9 cellular contexts compared by ENCODE assay signal in genomic region chr2:120687210-120687609, GRCh38. TPM values are rescaled to one million over a fixed set of nuclear protein-coding genes. Genes with fewer than 3 reads are reported as not detected.
"Had no signal": no experiment of that assay in that cellular context is flagged by ENCODE, and none has a peak within 500 bp of the region (broad histone marks: within the 10 kb centered on the region; RNA-seq: fewer than 3 reads in every experiment).

No MANE protein-coding gene starts in this region.

- ATAC-seq: GM12878 had no signal

- H3K4me3 ChIP-seq: GM12878 had no signal

- FAIRE-seq: G401.6, GM12878, GM12891, GM12892, GM18507, GM19239 had no signal

- DNase-seq: GDM1, GF-D8 had no signal

RNA-seq across cellular contexts. Expression of gene GLI2, which starts 48.5 kb away (rescaled TPM):
- total RNA-seq: G401, GM12878 had no signal
